7 cellular contexts compared by ENCODE assay signal in genomic region chr16:22195695-22196558, GRCh38. TPM values are rescaled to one million over a fixed set of nuclear protein-coding genes. Genes with fewer than 3 reads are reported as not detected.
DNase-seq lines count a peak whose midpoint lies in the region; ATAC-seq and TF ChIP-seq lines count a peak whose summit lies in the region.

No MANE protein-coding gene starts in this region.

- no peaks in the 10 kb centered on the region for H3K36me3 ChIP-seq in mucosa of descending colon (ENCODE audit: low read depth)

- H3K9me3 ChIP-seq in mucosa of descending colon, result no peaks in the 10 kb centered on the region

- peak; percentile 76 for TF ChIP-seq CTCF in mucosa of descending colon (IDR thresholded peaks at IDR 0.05)

- peak; percentile 33 for ATAC-seq in GM18517 (IDR thresholded peaks at IDR 0.05; ENCODE audit: unreplicated experiment)
- ATAC-seq in mucosa of descending colon, result peak; percentile 37

- TF ChIP-seq RAD21 in Ishikawa (IDR thresholded peaks at IDR 0.05; ENCODE audit: low read depth), result peak; percentile 87

- intact Hi-C loops in mucosa of descending colon (cut with DNase I, micrococcal nuclease), result loop anchor here (5.0 kb wide), 1 partner anchor 101 kb away; the partner anchor contains the start of gene POLR3E (in 2 of the 2)

- no peak for TF ChIP-seq EP300 in Ishikawa (IDR thresholded peaks at IDR 0.05; ENCODE audit: borderline replicate concordance)

- peak overlapping the region; percentile 18 for H3K4me3 ChIP-seq in mucosa of descending colon

- H3K4me1 ChIP-seq in mucosa of descending colon (ENCODE audit: low read depth), result peaks cover 11% of the 10 kb centered on the region

- peak overlapping the region; percentile 27 for H3K27ac ChIP-seq in epithelial cell of prostate

- DNase-seq in OCI-M2 (lab: John Stamatoyannopoulos, UW; ENCODE audit: unreplicated experiment), result peak; percentile 97
- DNase-seq in activated T-cell treated with anti-CD3 and anti-CD28 coated beads for 48 hours (ENCODE audit: low read depth), result peak; percentile 91
- peak; percentile 37 for DNase-seq in epithelial cell of prostate (ENCODE audit: low read depth, low spot score)
- peak; percentile 90 to 96 (median 95) for DNase-seq in mucosa of descending colon
- DNase-seq in stimulated activated CD8-positive, alpha-beta memory T cell treated with anti-CD3 and anti-CD28 coated beads, Interleukin-2, amount 100 ng/mL, for 1 hour (ENCODE audit: low read depth in 2 of 2), result peak; percentile 85 to 86

TF ChIP-seq in Ishikawa, 13 proteins besides CTCF, POLR2A, EP300 and RAD21:
- TF ChIP-seq CEBPB (IDR thresholded peaks at IDR 0.05), result peak; percentile 53; the same call in 1 of the 2 replicates
- TF ChIP-seq TEAD4 (IDR thresholded peaks at IDR 0.05), result peak; percentile 96
- no peak for TF ChIP-seq NFIC (IDR thresholded peaks at IDR 0.05)
- TF ChIP-seq MAX (IDR thresholded peaks at IDR 0.05), result peak; percentile 29; the same call in 1 of the 2 replicates
- TF ChIP-seq YY1 (IDR thresholded peaks at IDR 0.05; ENCODE audit: low read depth), result peak; percentile 18; the same call in 1 of the 2 replicates

RNA-seq across cellular contexts. Expression of gene EEF2K, which starts 10.2 kb away (rescaled TPM):
- 10 to 100 TPM; 38.6 to 60.8 (median 39.7) TPM for total RNA-seq in mucosa of descending colon

RNA-seq across cellular contexts. Expression of gene SDR42E2, which starts 33.6 kb away (rescaled TPM):
- total RNA-seq in mucosa of descending colon, result not detected

Comparison
In these comparisons a context has a peak if more than half of its experiments do, and no peak if none do; other contexts are left out.
1. Peak in every context shown above with its lines: DNase-seq, ATAC-seq, H3K4me3 ChIP-seq and H3K27ac ChIP-seq.
2. DNase-seq: peak in every context shown above with its lines; median percentile 97 in OCI-M2; 95 in mucosa of descending colon; 91 in activated T-cell treated with anti-CD3 and anti-CD28 coated beads for 48 hours; 86 in stimulated activated CD8-positive, alpha-beta memory T cell treated with anti-CD3 and anti-CD28 coated beads, Interleukin-2, amount 100 ng/mL, for 1 hour; 37 in epithelial cell of prostate.